9 cellular contexts compared by ENCODE assay signal in the genomic region with DNA sequence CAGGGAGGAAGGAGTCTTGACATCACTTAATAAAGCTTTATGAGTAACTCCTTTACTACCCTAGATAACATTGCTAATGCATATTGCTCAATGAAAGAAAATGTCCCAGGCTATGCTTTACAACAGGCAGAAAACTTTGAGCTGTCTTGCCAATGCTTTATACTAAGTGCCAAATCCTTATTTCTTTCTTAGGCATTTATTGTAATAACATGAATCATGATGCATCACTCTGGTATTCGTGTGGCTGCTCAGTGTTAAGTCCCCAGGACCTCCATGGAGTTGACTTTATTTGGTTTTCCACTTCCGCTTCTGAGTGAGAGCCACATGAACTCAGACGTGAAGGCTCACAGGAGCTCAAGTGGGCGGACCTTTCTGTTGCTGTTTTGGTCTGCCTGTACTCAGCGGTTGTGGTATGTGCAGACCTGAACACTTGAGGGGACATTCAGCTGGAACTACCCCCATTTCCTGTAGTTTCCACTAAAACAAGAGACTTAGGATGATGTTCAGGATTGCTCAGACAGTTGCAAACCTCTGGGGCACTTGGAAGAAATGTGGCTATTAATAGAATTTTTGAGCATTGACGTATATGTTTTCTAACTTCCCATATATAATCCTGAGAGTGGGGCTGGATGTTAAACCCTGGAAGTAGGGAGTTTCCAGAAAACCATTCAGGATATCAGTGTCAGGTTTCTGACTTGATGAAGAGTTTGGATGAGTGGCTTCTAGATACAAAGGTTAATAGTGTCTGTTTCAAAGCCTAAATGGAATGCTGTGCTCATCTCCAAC.
A peak's percentile ranks its signal among the peaks of the same experiment; 100 is the strongest.
DNase-seq lines count a peak whose midpoint lies in the region; ATAC-seq and TF ChIP-seq lines count a peak whose summit lies in the region.
"Had no signal": no experiment of that assay in that cellular context is flagged by ENCODE, and none has a peak within 500 bp of the region (broad histone marks: within the 10 kb centered on the region; RNA-seq: fewer than 3 reads in every experiment).

No MANE protein-coding gene starts in this region.

- H3K4me1 ChIP-seq in mucosa of descending colon (ENCODE audit: low read depth), result no peaks in the 10 kb centered on the region

- ATAC-seq in mucosa of descending colon, result peak; percentile 55
- no peak for ATAC-seq in HG02938 (IDR thresholded peaks at IDR 0.05; ENCODE audit: unreplicated experiment)

- H3K36me3 ChIP-seq in MG63, result no peaks in the 10 kb centered on the region; the same call in 1 of the 2 replicates
- H3K36me3 ChIP-seq in mucosa of descending colon (ENCODE audit: low read depth), result no peaks in the 10 kb centered on the region

- H3K9me3 ChIP-seq in MG63, result peaks cover 27% of the 10 kb centered on the region
- H3K9me3 ChIP-seq in mucosa of descending colon, result peaks cover 26% of the 10 kb centered on the region

- H3K27me3 ChIP-seq in MG63, result no peaks in the 10 kb centered on the region

- TF ChIP-seq CTCF in mucosa of descending colon (IDR thresholded peaks at IDR 0.05), result no peak

- DNase-seq in AG20443 (ENCODE audit: low spot score) (peak; percentile 92), MG63 (peak; percentile 87), dermis blood vessel endothelial cell (peak; percentile 95), mucosa of descending colon (no peak), GDM1 (lab: John Stamatoyannopoulos, UW) (no peak), cerebellum (ENCODE audit: low spot score) (no peak), COR-L47 (lab: John Stamatoyannopoulos, UW) (no peak)
- DNase-seq: activated naive CD8-positive, alpha-beta T cell treated with anti-CD3 and anti-CD28 coated beads, Interleukin-2, amount 10 ng/mL, durations not matched to agents 7 days and 5 days had no signal

- H3K4me3 ChIP-seq in MG63 (no peak overlapping the region), mucosa of descending colon (no peak overlapping the region)

- intact Hi-C loops in mucosa of descending colon (cut with DNase I, micrococcal nuclease), result no loop called here

Comparison
In these comparisons a context has a peak if more than half of its experiments do, and no peak if none do; other contexts are left out.
1. DNase-seq: peak in AG20443 (single experiment), MG63 (single experiment) and dermis blood vessel endothelial cell (single experiment); none in mucosa of descending colon (0 of 3), GDM1 (single experiment), cerebellum (single experiment) and COR-L47 (single experiment).